Comparison of ENCODE assay signal across 8 cellular contexts in genomic region chr5:55440188-55440646, GRCh38.
DNase-seq lines count a peak whose midpoint lies in the region; ATAC-seq and TF ChIP-seq lines count a peak whose summit lies in the region.

No MANE protein-coding gene starts in this region.

- H3K9me3 Mint-ChIP-seq in T-cell = peaks cover 8 to 13% (median 11%) of the 10 kb centered on the region in 3 donors

- H3K27ac ChIP-seq in rectal smooth muscle tissue (ENCODE audit: low read depth, low read length) (peak overlapping the region; percentile 91), SJCRH30 (no peak overlapping the region; the same call in 1 of the 2 replicates)

- H3K4me1 ChIP-seq in rectal smooth muscle tissue (ENCODE audit: control insufficient read depth, insufficient read depth, low read length) (peaks cover 38% of the 10 kb centered on the region), SJCRH30 (peaks cover 29% of the 10 kb centered on the region)

- H3K27me3 ChIP-seq in rectal smooth muscle tissue (ENCODE audit: control insufficient read depth, insufficient read depth, low read length) (no peaks in the 10 kb centered on the region), SJCRH30 (no peaks in the 10 kb centered on the region)

- H3K9me3 ChIP-seq in SJCRH30 (replicated peaks) = no peaks in the 10 kb centered on the region

- TF ChIP-seq CTCF in epithelial cell of esophagus (IDR thresholded peaks at IDR 0.05; ENCODE audit: insufficient read depth, low read depth, low read length, missing control alignments) = no peak

- POLR2A ChIA-PET in T-cell (lab: Charles Lee) = interaction anchor here in 1 of 2 donors (0.6 kb wide), 1 partner anchor 73 kb away, joined by 3 read pairs; no protein-coding TSS in a partner anchor

- H3K4me3 ChIP-seq in epithelial cell of esophagus (ENCODE audit: low read length) = no peak overlapping the region
- no peak overlapping the region for H3K4me3 ChIP-seq in rectal smooth muscle tissue (ENCODE audit: low read length)
- no peak overlapping the region for H3K4me3 ChIP-seq in SJCRH30

- H3K4me3 Mint-ChIP-seq in T-cell = no peak overlapping the region

- CTCF ChIA-PET in T-cell (lab: Charles Lee) = no interaction called here

- H3K27ac Mint-ChIP-seq in T-cell = peak overlapping the region; percentile 75 to 76

- DNase-seq in ELR (ENCODE audit: low read depth) (peak; percentile 78), T-cell (no peak), epithelial cell of esophagus (ENCODE audit: low read depth) (peak; percentile 29), SJCRH30 (no peak), DMS153 treated with DMSO at 0.1 percent for 48 hours (lab: John Stamatoyannopoulos, UW; ENCODE audit: unreplicated experiment) (no peak), middle frontal gyrus (ENCODE audit: extremely low spot score, low spot score) (no peak)

- no peak overlapping the region for H3K9ac ChIP-seq in rectal smooth muscle tissue (ENCODE audit: low read length)

- peaks cover 21% of the 10 kb centered on the region for H3K36me3 Mint-ChIP-seq in T-cell

- ATAC-seq in T-cell (replicated peaks in 1 of 4) = peak in 2 of 4 experiments; percentile 19 to 28
- ATAC-seq in HG02678 (IDR thresholded peaks at IDR 0.05; ENCODE audit: unreplicated experiment) = no peak

- H3K36me3 ChIP-seq in rectal smooth muscle tissue (ENCODE audit: control insufficient read depth, insufficient read depth, low read length) (peaks cover 2% of the 10 kb centered on the region), SJCRH30 (peaks cover 3% of the 10 kb centered on the region; the same call in 1 of the 2 replicates)

- H3K27me3 Mint-ChIP-seq in T-cell = no peaks in the 10 kb centered on the region

- H3K4me1 Mint-ChIP-seq in T-cell = peaks cover 30 to 31% (median 31%) of the 10 kb centered on the region in 3 donors

Comparison
In these comparisons a context has a peak if more than half of its experiments do, and no peak if none do; other contexts are left out.
1. DNase-seq: peak in ELR (single experiment) and epithelial cell of esophagus (single experiment); none in T-cell (0 of 34), SJCRH30 (0 of 2), DMS153 treated with DMSO at 0.1 percent for 48 hours (single experiment) and middle frontal gyrus (single experiment).